In genomic region chr7:24138366-24138765, GRCh38 we compare ENCODE assay signal across 23 cellular contexts.
"Had no signal": no experiment of that assay in that cellular context is flagged by ENCODE, and none has a peak within 500 bp of the region (broad histone marks: within the 10 kb centered on the region; RNA-seq: fewer than 3 reads in every experiment).

No MANE protein-coding gene starts in this region.

- H3K36me3 ChIP-seq: gastroesophageal sphincter, spleen, suprapubic skin, tibial artery, upper lobe of right lung had no signal

- H3K4me1 ChIP-seq: gastroesophageal sphincter, parathyroid adenoma, psoas muscle, suprapubic skin, tibial artery, upper lobe of right lung had no signal

- H3K79me2 ChIP-seq: parathyroid adenoma had no signal

- H3K9me3 ChIP-seq: gastroesophageal sphincter, psoas muscle, spleen, suprapubic skin, tibial artery, upper lobe of right lung had no signal

- H2AFZ ChIP-seq: parathyroid adenoma had no signal

- H3K4me3 ChIP-seq: gastroesophageal sphincter, psoas muscle, spleen, suprapubic skin, tibial artery, upper lobe of right lung had no signal

- ATAC-seq: activated T-cell treated with anti-CD3 and anti-CD28 coated beads, Interleukin-2, amount 50 U/mL, for 72 hours; effector memory CD8-positive, alpha-beta T cell; gastroesophageal sphincter; left cardiac atrium; naive thymus-derived CD8-positive, alpha-beta T cell; psoas muscle; upper lobe of right lung had no signal

- H3K9ac ChIP-seq: parathyroid adenoma had no signal

- H3K27me3 ChIP-seq: suprapubic skin, tibial artery had no signal

- DNase-seq: activated CD4-positive, alpha-beta T cell treated with anti-CD3 and anti-CD28 coated beads for 4 hours; activated CD4-positive, alpha-beta T cell treated with anti-CD3 and anti-CD28 coated beads, Interleukin-2, amount 50 U/mL, for 4 hours; activated naive CD4-positive, alpha-beta T cell treated with Interleukin-2 at 50 U/mL for 16 hours; activated T-cell treated with anti-CD3 and anti-CD28 coated beads for 4 hours; activated T-cell treated with anti-CD3 and anti-CD28 coated beads, Interleukin-2, amount 50 U/mL, for 72 hours; aorta; caudate nucleus; cortex of kidney; effector memory CD8-positive, alpha-beta T cell; erythroblast; hippocampal formation; left cardiac atrium; mammary epithelial cell; naive thymus-derived CD8-positive, alpha-beta T cell; nucleus accumbens; psoas muscle; spleen; stimulated activated naive CD4-positive, alpha-beta T cell; tibial artery; upper lobe of right lung had no signal

- H3K27ac ChIP-seq: gastroesophageal sphincter, parathyroid adenoma, psoas muscle, spleen, suprapubic skin, tibial artery, upper lobe of right lung had no signal
